In the genomic region with DNA sequence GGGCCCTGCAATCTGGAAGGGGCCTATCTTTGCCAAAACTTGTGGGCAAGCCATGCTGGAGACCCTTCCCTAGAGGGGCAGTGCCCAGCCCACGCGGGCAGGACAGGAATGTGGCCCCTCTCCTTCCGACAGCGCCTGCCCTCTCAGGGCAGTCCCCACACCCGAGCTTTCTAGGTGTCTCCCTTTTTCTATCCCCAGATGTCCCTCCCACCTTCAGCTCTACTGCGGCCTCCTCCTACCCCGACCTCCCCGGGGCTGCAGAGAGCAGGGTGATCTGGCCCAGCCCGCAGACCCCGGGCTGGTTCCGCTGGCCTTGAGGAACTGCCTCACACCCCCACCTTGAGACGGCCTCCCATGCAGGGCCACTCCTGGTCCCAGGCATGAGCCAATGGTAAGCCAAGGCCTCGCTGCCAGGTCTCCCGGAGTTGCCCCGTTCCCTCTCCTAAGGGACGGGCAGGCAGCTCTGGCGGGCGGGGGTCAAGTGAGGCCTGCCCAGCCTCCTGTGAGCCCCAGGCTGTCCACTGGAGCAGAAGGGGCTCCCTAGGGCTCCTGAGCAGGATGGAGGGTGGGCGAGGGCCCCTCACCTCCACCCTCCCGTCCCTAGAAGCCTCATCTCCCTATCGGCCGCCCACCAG, we compare ENCODE assay signal across 31 cellular contexts. TPM values are rescaled to one million over a fixed set of nuclear protein-coding genes. Genes with fewer than 3 reads are reported as not detected.
A peak's percentile ranks its signal among the peaks of the same experiment; 100 is the strongest.
DNase-seq lines count a peak whose midpoint lies in the region; ATAC-seq, FAIRE-seq and TF ChIP-seq lines count a peak whose summit lies in the region.
"Had no signal": no experiment of that assay in that cellular context is flagged by ENCODE, and none has a peak within 500 bp of the region (broad histone marks: within the 10 kb centered on the region; RNA-seq: fewer than 3 reads in every experiment).

No MANE protein-coding gene starts in this region.

- peak; percentile 22; the same call in 2 of the 3 replicates for ATAC-seq in HepG2
- ATAC-seq in right lobe of liver = no peak
- ATAC-seq in WTC11 = no peak
- ATAC-seq in naive B cell (ENCODE audit: low read depth in 2 of 2) = no peak
- no peak for ATAC-seq in HG02678 (IDR thresholded peaks at IDR 0.05; ENCODE audit: unreplicated experiment)
- ATAC-seq in GM21528 (IDR thresholded peaks at IDR 0.05; ENCODE audit: low FRiP score, unreplicated experiment) = no peak
- ATAC-seq: natural killer cell had no signal

- intact Hi-C loops in HepG2 (cut with micrococcal nuclease; ENCODE audit: unreplicated experiment) = no loop called here
- intact Hi-C loops in right lobe of liver (cut with DNase I) = no loop called here

- H3K4me1 ChIP-seq in HepG2 (ENCODE audit: insufficient read depth, low read length) (peaks cover 23% of the 10 kb centered on the region), right lobe of liver (peaks cover 0 to 20% (median 7%) of the 10 kb centered on the region in 4 donors)
- H3K4me1 ChIP-seq: SJCRH30 had no signal

- TF ChIP-seq CTCF in HepG2 (CRISPR knock-in tag; IDR thresholded peaks at IDR 0.05) = no peak
- no peak for TF ChIP-seq CTCF in right lobe of liver (IDR thresholded peaks at IDR 0.05)
- no peak for TF ChIP-seq CTCF in WTC11 (IDR thresholded peaks at IDR 0.05)
- no peak for TF ChIP-seq CTCF in endothelial cell (IDR thresholded peaks at IDR 0.05; ENCODE audit: unreplicated experiment)

- FAIRE-seq in HepG2 (lab: Jason Lieb, UNC) = no peak
- FAIRE-seq: GM12892, TTC549 had no signal

- no peak for TF ChIP-seq RAD21 in HepG2 (CRISPR knock-in tag; IDR thresholded peaks at IDR 0.05)

- H3K27ac ChIP-seq in HepG2 (ENCODE audit: extremely low read length, insufficient read depth, low read length) = no peak overlapping the region
- H3K27ac ChIP-seq in right lobe of liver = peak overlapping the region in 1 of 3 donors; percentile 95
- H3K27ac ChIP-seq: GM23248, SJCRH30 had no signal

- POLR2A ChIA-PET in HepG2 (lab: Yijun Ruan, JAX) = no interaction called here
- POLR2A ChIA-PET in WTC11 (lab: Charles Lee) = no interaction called here

- H3K36me3 ChIP-seq in HepG2 (replicated peaks in 1 of 2; ENCODE audit: control insufficient read depth in 1 of 2, insufficient read depth in 2 of 2, low read length in 2 of 2) = peaks cover 0 to 14% of the 10 kb centered on the region in 2 experiments; a peak in 1 of 5 replicates
- no peaks in the 10 kb centered on the region for H3K36me3 ChIP-seq in right lobe of liver
- H3K36me3 ChIP-seq: upper lobe of right lung had no signal

- in situ Hi-C loops in HepG2 (cut with HindIII; ENCODE audit: extremely low pct_ligation_motif_present, low pct_unique_long_range_greater_than_20kb) = no loop called here

- H3K4me1 Mint-ChIP-seq in WTC11 (peaks cover 20% of the 10 kb centered on the region), naive B cell (peaks cover 17 to 70% (median 56%) of the 10 kb centered on the region in 3 donors), endothelial cell (ENCODE audit: unreplicated experiment) (peaks cover 8% of the 10 kb centered on the region)

- H2AFZ ChIP-seq in HepG2 (ENCODE audit: low read length) = no peak overlapping the region
- H2AFZ ChIP-seq: GM23248 had no signal

- no peaks in the 10 kb centered on the region for H3K79me2 ChIP-seq in HepG2 (ENCODE audit: insufficient read depth, low read length)

- no peak overlapping the region for H3K9ac ChIP-seq in HepG2 (ENCODE audit: insufficient read depth, low read depth, low read length)
- H3K9ac ChIP-seq: GM23248 had no signal

- no peak overlapping the region for H3K4me2 ChIP-seq in HepG2 (ENCODE audit: low read depth, low read length)

- H3K27me3 ChIP-seq in HepG2 (ENCODE audit: control insufficient read depth in 1 of 2, insufficient read depth in 2 of 2, low read length in 2 of 2) = no peaks in the 10 kb centered on the region
- no peaks in the 10 kb centered on the region for H3K27me3 ChIP-seq in right lobe of liver
- H3K27me3 ChIP-seq: SJCRH30, upper lobe of right lung had no signal

- H3K27me3 Mint-ChIP-seq in WTC11 (ENCODE audit: low read depth) (no peaks in the 10 kb centered on the region), naive B cell (no peaks in the 10 kb centered on the region), endothelial cell (ENCODE audit: unreplicated experiment) (no peaks in the 10 kb centered on the region)

- H3K4me3 Mint-ChIP-seq in WTC11 (no peak overlapping the region), naive B cell (peak overlapping the region in 6 of 8 donors; percentile 18 to 51 (median 38)), endothelial cell (ENCODE audit: unreplicated experiment) (no peak overlapping the region)
- H3K4me3 Mint-ChIP-seq: activated naive CD8-positive, alpha-beta T cell treated with anti-CD3 and anti-CD28 coated beads for 36 hours; HFFc6; mesothelial cell of epicardium had no signal

- peak overlapping the region; percentile 10; the same call in 1 of the 2 replicates for H3K27ac Mint-ChIP-seq in WTC11
- peak overlapping the region in 2 of 6 donors; percentile 59 to 62 for H3K27ac Mint-ChIP-seq in naive B cell
- no peak overlapping the region for H3K27ac Mint-ChIP-seq in endothelial cell (ENCODE audit: unreplicated experiment)
- H3K27ac Mint-ChIP-seq: activated naive CD8-positive, alpha-beta T cell treated with anti-CD3 and anti-CD28 coated beads for 36 hours; HFFc6; mesothelial cell of epicardium; natural killer cell had no signal

- TF ChIP-seq EP300 in HepG2 (IDR thresholded peaks at IDR 0.05; ENCODE audit: low read depth in 2 of 2, low read length in 2 of 2) = no peak
- TF ChIP-seq EP300 in HepG2 (CRISPR knock-in tag; IDR thresholded peaks at IDR 0.05; ENCODE audit: borderline replicate concordance) = no peak

- no peaks in the 10 kb centered on the region for H4K20me1 ChIP-seq in HepG2 (ENCODE audit: insufficient read depth, low read length)

- H3K36me3 Mint-ChIP-seq in WTC11 (peaks cover 3% of the 10 kb centered on the region; the same call in 1 of the 2 replicates), naive B cell (peaks cover 0 to 2% of the 10 kb centered on the region in 2 donors), endothelial cell (ENCODE audit: low read depth, unreplicated experiment) (peaks cover 5% of the 10 kb centered on the region)
- H3K36me3 Mint-ChIP-seq: natural killer cell had no signal

- TF ChIP-seq POLR2A in HepG2 (IDR thresholded peaks at IDR 0.05; ENCODE audit: insufficient read depth in 1 of 2, low read depth in 2 of 2, low read length in 2 of 2) = no peak
- no peak for TF ChIP-seq POLR2A in right lobe of liver (IDR thresholded peaks at IDR 0.05)

- CTCF ChIA-PET in HepG2 (lab: Yijun Ruan, JAX; ENCODE audit: low intra/inter-chr PET ratio, low total read pairs) (no interaction called here), WTC11 (lab: Charles Lee) (interaction anchor here (1.0 kb wide), 3 partner anchors 12 to 23 kb away, joined by 3 to 5 read pairs (median 3); no protein-coding TSS in a partner anchor)

- H3K9me3 Mint-ChIP-seq in WTC11 = no peaks in the 10 kb centered on the region
- no peaks in the 10 kb centered on the region for H3K9me3 Mint-ChIP-seq in naive B cell
- no peaks in the 10 kb centered on the region for H3K9me3 Mint-ChIP-seq in endothelial cell (ENCODE audit: unreplicated experiment)
- H3K9me3 Mint-ChIP-seq: activated naive CD8-positive, alpha-beta T cell treated with anti-CD3 and anti-CD28 coated beads for 36 hours; HFFc6; mesothelial cell of epicardium; natural killer cell had no signal

- WGBS in HepG2 (ENCODE audit: low lambda C conversion rate) = 90% methylated on average over 14 of the region's 22 CpGs
- 84% methylated on average over 6 of the region's 22 CpGs for WGBS in right lobe of liver (ENCODE audit: insufficient coverage, low coverage, low lambda C conversion rate, missing lambda C conversion rate)

- H3K9me3 ChIP-seq in HepG2 (ENCODE audit: low read length) = no peaks in the 10 kb centered on the region
- H3K9me3 ChIP-seq in right lobe of liver = no peaks in the 10 kb centered on the region
- H3K9me3 ChIP-seq: SJCRH30, upper lobe of right lung had no signal

- H3K4me3 ChIP-seq in HepG2 (replicated peaks in 1 of 3; ENCODE audit: insufficient read depth in 1 of 3, low read depth in 2 of 3, low read length in 3 of 3) = no peak overlapping the region
- H3K4me3 ChIP-seq in right lobe of liver = no peak overlapping the region
- H3K4me3 ChIP-seq: GM23248, SJCRH30, upper lobe of right lung had no signal

- no TSS peak for BruUV-seq in HepG2 (replicated peaks; lab: Mats Ljungman, UMichigan)

- no peak for DNase-seq in HepG2 (ENCODE audit: low spot score)
- DNase-seq in right lobe of liver = no peak
- no peak for DNase-seq in WTC11 (ENCODE audit: low spot score)
- DNase-seq in naive B cell = no peak
- no peak for DNase-seq in endothelial cell (ENCODE audit: low spot score)
- no peak for DNase-seq in NCI-H2171 treated with DMSO at 0.1 percent for 48 hours (lab: John Stamatoyannopoulos, UW)
- DNase-seq: ACHN; activated CD4-positive, CD25-positive, alpha-beta regulatory T cell treated with anti-CD3 and anti-CD28 coated beads, Interleukin-2, amount 50 U/mL, for 72 hours; activated effector memory CD4-positive, alpha-beta T cell treated with anti-CD3 and anti-CD28 coated beads, Interleukin-2, amount 50 U/mL, for 16 hours; activated naive CD8-positive, alpha-beta T cell treated with anti-CD3 and anti-CD28 coated beads for 36 hours; activated T-cell treated with anti-CD3 and anti-CD28 coated beads, Interleukin-2, amount 50 U/mL, for 1 hour; central memory CD4-positive, alpha-beta T cell; DMS 273 treated with DMSO at 0.1 percent for 48 hours; GM23248; HFFc6; IMR-90; islet precursor cell; natural killer cell; NCI-H1092 treated with DMSO at 0.1 percent for 48 hours; NCI-H187 treated with DMSO at 0.1 percent for 48 hours; NCI-H2227 treated with DMSO at 0.1 percent for 48 hours; occipital lobe; retina; SJCRH30; substantia nigra; upper lobe of right lung had no signal

RNA-seq across cellular contexts. Expression of gene KLF2, which starts 39.7 kb away (rescaled TPM):
- not detected in 2 replicates for total RNA-seq in HepG2 (2016; rRNA removed; fragmentation: Illumina TruSeq; extraction: Trizol)
- total RNA-seq in HepG2 (2016; cell fraction: cytosol; rRNA removed; fragmentation: Illumina TruSeq; extraction: Trizol; ENCODE audit: low read depth) = not detected in 2 replicates
- not detected in 2 replicates for total RNA-seq in HepG2 (2016; cell fraction: insoluble cytoplasmic fraction; rRNA removed; fragmentation: Illumina TruSeq; extraction: Trizol)
- total RNA-seq in HepG2 (2016; cell fraction: membrane; rRNA removed; fragmentation: Illumina TruSeq; extraction: Trizol) = not detected in 2 replicates
- not detected in 2 replicates for total RNA-seq in HepG2 (2016; cell fraction: nucleus; rRNA removed; fragmentation: Illumina TruSeq; extraction: Trizol)
- polyA plus RNA-seq in HepG2 (2011; rRNA removed) = 0.05 TPM in 1 of 2 replicates, not detected in the other
- 0.05 TPM in 1 of 2 replicates, not detected in the other for polyA plus RNA-seq in HepG2 (2011; cell fraction: cytosol; rRNA removed)
- 0.16 and 0.23 TPM in 2 replicates for polyA plus RNA-seq in HepG2 (2011; cell fraction: nucleus; rRNA removed)
- polyA plus RNA-seq in HepG2 (2012) = not detected in 2 replicates
- not detected in 2 replicates for polyA plus RNA-seq in HepG2 (2016; cell fraction: cytosol; fragmentation: Illumina TruSeq; extraction: Trizol; ENCODE audit: low read depth)
- polyA plus RNA-seq in HepG2 (2016; cell fraction: insoluble cytoplasmic fraction; fragmentation: Illumina TruSeq; extraction: Trizol; ENCODE audit: low read depth) = not detected in 2 replicates
- polyA plus RNA-seq in HepG2 (2016; cell fraction: membrane; fragmentation: Illumina TruSeq; extraction: Trizol; ENCODE audit: low read depth) = 0.27 TPM in 1 of 2 replicates, not detected in the other
- not detected in 2 replicates for polyA plus RNA-seq in HepG2 (2016; cell fraction: nucleus; fragmentation: Illumina TruSeq; extraction: Trizol; ENCODE audit: insufficient read depth, low read depth)
- polyA minus RNA-seq in HepG2 (2011; rRNA and poly(A)+ RNA removed; ENCODE audit: low replicate concordance) = 0.16 TPM in 1 of 2 replicates, not detected in the other
- polyA minus RNA-seq in HepG2 (2011; cell fraction: cytosol; rRNA and poly(A)+ RNA removed) = not detected in 2 replicates
- not detected in 2 replicates for polyA minus RNA-seq in HepG2 (2011; cell fraction: nucleus; rRNA and poly(A)+ RNA removed)
- total RNA-seq in right lobe of liver = 10 to 100 TPM in 1 of 6 experiments, 1 to 10 TPM in 5; 3.7 to 10.1 (median 4.8) TPM
- 0.82 to 1.1 TPM (median 1.0 TPM) in 3 replicates for total RNA-seq in WTC11 (2021)
- polyA plus RNA-seq in naive B cell (ENCODE audit: low read depth in 6 of 6) = 100 to 1,000 TPM; 145 to 413 (median 248) TPM
- 48.9 TPM for total RNA-seq in endothelial cell (ENCODE audit: unreplicated experiment)

Comparison
In these comparisons a context has a peak if more than half of its experiments do, and no peak if none do; other contexts are left out.
1. H3K4me3 Mint-ChIP-seq: peak in naive B cell (6 of 8); none in WTC11 (single experiment) and endothelial cell (single experiment).